8 cellular contexts compared by ENCODE assay signal in the genomic region with DNA sequence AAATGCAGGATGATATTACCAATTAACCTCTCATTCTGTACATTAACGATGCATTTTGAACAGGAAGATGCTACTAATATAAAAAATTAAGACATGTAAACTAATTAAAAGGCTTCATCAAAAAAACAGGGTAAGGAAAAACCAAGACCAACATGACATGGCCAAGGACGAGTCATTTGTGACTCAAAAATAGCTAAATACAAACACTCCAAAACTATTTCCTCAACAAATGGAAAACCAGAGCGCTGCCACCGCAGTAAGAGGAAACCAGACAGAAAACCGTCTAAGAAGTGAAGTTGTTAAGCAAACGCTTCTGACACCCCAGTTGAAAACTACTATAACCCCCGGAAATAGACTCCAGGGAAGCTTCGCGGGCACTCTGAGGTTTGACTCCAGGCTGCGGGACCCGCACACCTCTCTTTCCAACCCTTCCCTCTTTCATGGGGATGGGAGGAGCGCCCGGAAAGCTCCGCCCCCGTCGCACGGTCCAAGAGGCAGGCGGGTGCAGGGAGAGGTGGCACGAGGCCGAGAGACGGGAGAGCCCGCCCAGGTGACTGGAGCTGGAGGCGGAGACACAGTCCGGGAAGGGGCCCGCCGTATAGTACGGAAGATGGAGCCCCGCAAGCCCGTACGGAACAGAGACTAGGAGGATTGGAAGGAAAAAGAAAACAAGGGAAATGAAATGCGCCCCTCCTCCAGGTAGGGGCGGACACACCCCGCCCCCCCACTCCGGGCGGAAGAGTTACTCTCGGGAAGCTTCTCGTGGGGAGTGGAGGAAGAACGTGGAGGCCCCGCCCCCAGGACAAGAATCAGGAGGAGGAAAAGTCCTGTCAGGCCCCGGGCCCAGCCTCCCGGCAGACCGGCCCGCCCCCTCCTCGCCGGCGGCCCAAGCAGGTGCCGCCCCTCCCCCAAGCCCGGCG. TPM values are rescaled to one million over a fixed set of nuclear protein-coding genes. Genes with fewer than 3 reads are reported as not detected.
DNase-seq lines count a peak whose midpoint lies in the region; ATAC-seq and TF ChIP-seq lines count a peak whose summit lies in the region.

No MANE protein-coding gene starts in this region.

- H3K36me3 ChIP-seq in BE2C: no peaks in the 10 kb centered on the region

- intact Hi-C loops in dendritic cell treated with granulocyte-macrophage colony-stimulating factor and Interleukin-4, amounts not matched to agents 40 ng/mL and 50 ng/mL, for 4 days (cut with micrococcal nuclease): loop anchor here (2.0 kb wide), 1 partner anchor 114 kb away; the partner anchor contains the start of gene MANF

- H3K9me3 ChIP-seq in BE2C: no peaks in the 10 kb centered on the region

- H3K4me3 Mint-ChIP-seq in dendritic cell treated with granulocyte-macrophage colony-stimulating factor and Interleukin-4, amounts not matched to agents 40 ng/mL and 50 ng/mL, for 4 days: peak overlapping the region; percentile 84

- H3K4me1 Mint-ChIP-seq in dendritic cell treated with granulocyte-macrophage colony-stimulating factor and Interleukin-4, amounts not matched to agents 40 ng/mL and 50 ng/mL, for 4 days (ENCODE audit: low read depth): peaks cover 15% of the 10 kb centered on the region

- DNase-seq in BE2C: peak; percentile 87
- DNase-seq in NCI-H524 treated with DMSO at 0.1 percent for 48 hours (lab: John Stamatoyannopoulos, UW): peak; percentile 42
- DNase-seq in activated CD4-positive, alpha-beta T cell treated with anti-CD3 and anti-CD28 coated beads, Interleukin-2, amount 50 U/mL, for 1 hour: peak; percentile 74
- peak; percentile 97 for DNase-seq in left lobe of liver (ENCODE audit: low spot score)
- DNase-seq in stimulated activated CD4-positive, alpha-beta T cell treated with anti-CD3 and anti-CD28 coated beads, Interleukin-2, amount 100 ng/mL, for 24 hours: peak; percentile 88 to 94

- H3K4me1 ChIP-seq in BE2C: no peaks in the 10 kb centered on the region

- H3K27me3 ChIP-seq in BE2C: no peaks in the 10 kb centered on the region

- no peaks in the 10 kb centered on the region for H3K27me3 Mint-ChIP-seq in dendritic cell treated with granulocyte-macrophage colony-stimulating factor and Interleukin-4, amounts not matched to agents 40 ng/mL and 50 ng/mL, for 4 days

- no peak for TF ChIP-seq CTCF in BE2C (IDR thresholded peaks at IDR 0.05; ENCODE audit: low read depth, low read length)

- ATAC-seq in GM19324 (IDR thresholded peaks at IDR 0.05; ENCODE audit: low FRiP score, unreplicated experiment) (peak; percentile 55), HG03460 (IDR thresholded peaks at IDR 0.05; ENCODE audit: unreplicated experiment) (peak; percentile 61), left lobe of liver (peak; percentile 80)

- H3K27ac Mint-ChIP-seq in dendritic cell treated with granulocyte-macrophage colony-stimulating factor and Interleukin-4, amounts not matched to agents 40 ng/mL and 50 ng/mL, for 4 days: peak overlapping the region; percentile 97

- H3K4me3 ChIP-seq in BE2C (ENCODE audit: low read depth, low read length): peak overlapping the region; percentile 66

- H3K36me3 Mint-ChIP-seq in dendritic cell treated with granulocyte-macrophage colony-stimulating factor and Interleukin-4, amounts not matched to agents 40 ng/mL and 50 ng/mL, for 4 days (ENCODE audit: low read depth): peaks cover 27% of the 10 kb centered on the region

- H3K9me3 Mint-ChIP-seq in dendritic cell treated with granulocyte-macrophage colony-stimulating factor and Interleukin-4, amounts not matched to agents 40 ng/mL and 50 ng/mL, for 4 days: no peaks in the 10 kb centered on the region

RNA-seq across cellular contexts. Expression of gene DCAF1, which starts 0.7 kb away (rescaled TPM):
- polyA plus RNA-seq in BE2C (2012; ENCODE audit: insufficient read depth, insufficient read length, low read depth): 17.5 TPM
- total RNA-seq in left lobe of liver: 8.8 TPM

RNA-seq across cellular contexts. Expression of gene RAD54L2, which starts 39.4 kb away (rescaled TPM):
- polyA plus RNA-seq in BE2C (2012; ENCODE audit: insufficient read depth, insufficient read length, low read depth): 5.2 TPM
- 22.7 TPM for total RNA-seq in left lobe of liver

Comparison
In these comparisons a context has a peak if more than half of its experiments do, and no peak if none do; other contexts are left out.
1. Peak in every context shown above with its lines: DNase-seq, ATAC-seq and H3K4me3 ChIP-seq.
2. DNase-seq: peak in every context shown above with its lines; median percentile 97 in left lobe of liver; 91 in stimulated activated CD4-positive, alpha-beta T cell treated with anti-CD3 and anti-CD28 coated beads, Interleukin-2, amount 100 ng/mL, for 24 hours; 87 in BE2C; 74 in activated CD4-positive, alpha-beta T cell treated with anti-CD3 and anti-CD28 coated beads, Interleukin-2, amount 50 U/mL, for 1 hour; 42 in NCI-H524 treated with DMSO at 0.1 percent for 48 hours.